13 cellular contexts compared by ENCODE assay signal in genomic region chr13:48660356-48661076, GRCh38. TPM values are rescaled to one million over a fixed set of nuclear protein-coding genes. Genes with fewer than 3 reads are reported as not detected.
DNase-seq lines count a peak whose midpoint lies in the region; ATAC-seq and TF ChIP-seq lines count a peak whose summit lies in the region.
"Had no signal": no experiment of that assay in that cellular context is flagged by ENCODE, and none has a peak within 500 bp of the region (broad histone marks: within the 10 kb centered on the region; RNA-seq: fewer than 3 reads in every experiment).

No MANE protein-coding gene starts in this region.

- no peak overlapping the region for H3K4me3 Mint-ChIP-seq in activated CD4-positive, alpha-beta T cell treated with anti-CD3 and anti-CD28 coated beads, Interleukin-2, amount 10 ng/mL, durations not matched to agents 24 days and 14 days
- H3K4me3 Mint-ChIP-seq: H9 had no signal

- H3K4me1 ChIP-seq in right cardiac atrium (ENCODE audit: control insufficient read depth, insufficient read depth, low read length) (peaks cover 6% of the 10 kb centered on the region), upper lobe of right lung (peaks cover 8% of the 10 kb centered on the region)
- H3K4me1 ChIP-seq: A549 had no signal

- H3K27me3 ChIP-seq in right cardiac atrium (ENCODE audit: control insufficient read depth, insufficient read depth) (no peaks in the 10 kb centered on the region), upper lobe of right lung (no peaks in the 10 kb centered on the region)
- H3K27me3 ChIP-seq: ovary had no signal

- H3K9me3 ChIP-seq in right cardiac atrium (ENCODE audit: control insufficient read depth, low read length) (no peaks in the 10 kb centered on the region), upper lobe of right lung (no peaks in the 10 kb centered on the region)
- H3K9me3 ChIP-seq: A549, ovary had no signal

- no peak for TF ChIP-seq CTCF in upper lobe of right lung (IDR thresholded peaks at IDR 0.05)

- intact Hi-C loops in activated CD4-positive, alpha-beta T cell treated with anti-CD3 and anti-CD28 coated beads, Interleukin-2, amount 10 ng/mL, durations not matched to agents 24 days and 14 days (cut with micrococcal nuclease) = no loop called here
- intact Hi-C loops in right cardiac atrium (cut with DNase I) = no loop called here
- intact Hi-C loops in upper lobe of right lung (cut with DNase I) = no loop called here

- no peaks in the 10 kb centered on the region for H3K36me3 Mint-ChIP-seq in activated CD4-positive, alpha-beta T cell treated with anti-CD3 and anti-CD28 coated beads, Interleukin-2, amount 10 ng/mL, durations not matched to agents 24 days and 14 days (ENCODE audit: low read depth)

- H3K4me3 ChIP-seq in right cardiac atrium (ENCODE audit: low read length) (no peak overlapping the region), upper lobe of right lung (no peak overlapping the region)
- H3K4me3 ChIP-seq: A549, ovary had no signal

- DNase-seq in activated CD4-positive, alpha-beta T cell treated with anti-CD3 and anti-CD28 coated beads, Interleukin-2, amount 10 ng/mL, durations not matched to agents 24 days and 14 days = peak; percentile 51
- no peak for DNase-seq in activated CD4-positive, alpha-beta T cell treated with anti-CD3 and anti-CD28 coated beads, Interleukin-2, amount 50 U/mL, for 4 hours
- DNase-seq in NOMO-1 treated with dmso at 0.1 percent for 144 hours (lab: John Stamatoyannopoulos, UW; ENCODE audit: unreplicated experiment) = peak; percentile 86
- no peak for DNase-seq in right cardiac atrium
- no peak for DNase-seq in upper lobe of right lung
- no peak for DNase-seq in COR-L47 (lab: John Stamatoyannopoulos, UW)
- no peak for DNase-seq in A172 (ENCODE audit: low spot score)
- DNase-seq: H9, IMR-90, NCI-H526 had no signal

- H3K9me3 Mint-ChIP-seq in activated CD4-positive, alpha-beta T cell treated with anti-CD3 and anti-CD28 coated beads, Interleukin-2, amount 10 ng/mL, durations not matched to agents 24 days and 14 days = peaks cover 11% of the 10 kb centered on the region
- H3K9me3 Mint-ChIP-seq: H9 had no signal

- peak; percentile 87 to 95 for ATAC-seq in right cardiac atrium
- peak; percentile 94 for ATAC-seq in upper lobe of right lung
- no peak for ATAC-seq in HG02571 (IDR thresholded peaks at IDR 0.05; ENCODE audit: unreplicated experiment)
- ATAC-seq: A549 had no signal

- no peaks in the 10 kb centered on the region for H3K27me3 Mint-ChIP-seq in activated CD4-positive, alpha-beta T cell treated with anti-CD3 and anti-CD28 coated beads, Interleukin-2, amount 10 ng/mL, durations not matched to agents 24 days and 14 days

- H3K36me3 ChIP-seq in upper lobe of right lung = no peaks in the 10 kb centered on the region
- H3K36me3 ChIP-seq: ovary had no signal

- peaks cover 16% of the 10 kb centered on the region for H3K4me1 Mint-ChIP-seq in activated CD4-positive, alpha-beta T cell treated with anti-CD3 and anti-CD28 coated beads, Interleukin-2, amount 10 ng/mL, durations not matched to agents 24 days and 14 days
- H3K4me1 Mint-ChIP-seq: H9 had no signal

- no peak overlapping the region for H3K27ac Mint-ChIP-seq in activated CD4-positive, alpha-beta T cell treated with anti-CD3 and anti-CD28 coated beads, Interleukin-2, amount 10 ng/mL, durations not matched to agents 24 days and 14 days
- H3K27ac Mint-ChIP-seq: H9 had no signal

- H3K27ac ChIP-seq in right cardiac atrium (ENCODE audit: low read length) (peak overlapping the region; percentile 75), upper lobe of right lung (peak overlapping the region; percentile 34)
- H3K27ac ChIP-seq: A549 had no signal

- 29% methylated on average over 4 of the region's 4 CpGs for WGBS in right cardiac atrium

RNA-seq across cellular contexts. Expression of gene CYSLTR2, which starts 6.8 kb away (rescaled TPM):
- 0.90 and 1.1 TPM in 2 replicates for total RNA-seq in activated CD4-positive, alpha-beta T cell treated with anti-CD3 and anti-CD28 coated beads, Interleukin-2, amount 10 ng/mL, durations not matched to agents 24 days and 14 days
- total RNA-seq in right cardiac atrium (10 to 100 TPM in 2 of 4 donors, 1 to 10 TPM in 2; 6.8 to 12.6 (median 9.9) TPM), upper lobe of right lung (0.67 TPM)
- polyA plus RNA-seq in right cardiac atrium = 7.9 TPM
- not detected in 2 replicates for total RNA-seq in A172 (2014; rRNA removed; shearing (Covaris generic))
- total RNA-seq: H9, IMR-90 had no signal
- polyA plus RNA-seq: A549, IMR-90 had no signal

Comparison
In these comparisons a context has a peak if more than half of its experiments do, and no peak if none do; other contexts are left out.
1. DNase-seq: peak in activated CD4-positive, alpha-beta T cell treated with anti-CD3 and anti-CD28 coated beads, Interleukin-2, amount 10 ng/mL, durations not matched to agents 24 days and 14 days (single experiment) and NOMO-1 treated with dmso at 0.1 percent for 144 hours (single experiment); none in activated CD4-positive, alpha-beta T cell treated with anti-CD3 and anti-CD28 coated beads, Interleukin-2, amount 50 U/mL, for 4 hours (0 of 2), right cardiac atrium (0 of 3), upper lobe of right lung (single experiment), COR-L47 (single experiment) and A172 (single experiment).